8 cellular contexts compared by ENCODE assay signal in the genomic region with DNA sequence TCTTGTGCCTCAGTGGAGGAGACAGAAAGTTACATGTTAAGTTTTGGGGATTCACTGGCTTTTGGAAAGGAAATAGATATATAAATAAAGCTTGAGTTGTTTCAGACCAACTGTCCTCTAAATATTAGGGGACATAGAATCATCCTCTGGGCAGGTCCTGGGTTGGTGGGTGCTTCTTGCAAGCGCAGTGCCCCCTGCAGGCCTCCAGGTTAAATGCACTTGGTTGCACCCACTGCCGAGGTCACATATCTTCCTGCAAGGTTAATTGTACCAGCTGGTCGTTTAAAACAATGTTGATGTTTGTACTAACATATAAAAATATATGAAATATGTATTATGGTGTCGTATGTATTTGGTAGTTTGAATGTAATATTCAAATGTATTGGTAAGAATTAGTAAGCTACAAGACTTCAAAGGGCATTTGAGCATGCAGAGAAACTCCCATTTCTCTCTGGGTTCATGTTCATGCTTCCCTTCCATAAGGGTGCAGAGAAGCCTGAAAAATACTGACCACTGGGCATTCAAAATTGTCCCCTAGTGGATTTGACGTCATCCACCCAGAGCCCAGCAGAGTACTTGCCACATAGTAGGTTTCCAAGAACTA.
DNase-seq lines count a peak whose midpoint lies in the region; ATAC-seq and TF ChIP-seq lines count a peak whose summit lies in the region.

No MANE protein-coding gene starts in this region.

- no peaks in the 10 kb centered on the region for H3K27me3 Mint-ChIP-seq in stimulated activated naive CD8-positive, alpha-beta T cell treated with anti-CD3 and anti-CD28 coated beads, Interleukin-15, amount 100 ng/mL, for 72 hours

- peaks cover 0 to 9% of the 10 kb centered on the region in 2 donors for H3K4me1 ChIP-seq in ascending aorta

- no peaks in the 10 kb centered on the region for H3K9me3 Mint-ChIP-seq in stimulated activated naive CD8-positive, alpha-beta T cell treated with anti-CD3 and anti-CD28 coated beads, Interleukin-15, amount 100 ng/mL, for 72 hours

- POLR2A ChIA-PET in AG04449 (lab: Yijun Ruan, JAX): no interaction called here

- H3K4me3 Mint-ChIP-seq in stimulated activated naive CD8-positive, alpha-beta T cell treated with anti-CD3 and anti-CD28 coated beads, Interleukin-15, amount 100 ng/mL, for 72 hours: no peak overlapping the region

- no peaks in the 10 kb centered on the region for H3K4me1 Mint-ChIP-seq in stimulated activated naive CD8-positive, alpha-beta T cell treated with anti-CD3 and anti-CD28 coated beads, Interleukin-15, amount 100 ng/mL, for 72 hours

- H3K36me3 ChIP-seq in ascending aorta: no peaks in the 10 kb centered on the region
- peaks cover 1% of the 10 kb centered on the region for H3K36me3 ChIP-seq in kidney epithelial cell (ENCODE audit: control insufficient read depth, insufficient read depth, low read length)

- no peak overlapping the region for H3K27ac ChIP-seq in ascending aorta

- H3K27me3 ChIP-seq in ascending aorta: no peaks in the 10 kb centered on the region
- no peaks in the 10 kb centered on the region for H3K27me3 ChIP-seq in kidney epithelial cell (ENCODE audit: control insufficient read depth, insufficient read depth, low read length)

- no peak for ATAC-seq in stimulated activated naive CD8-positive, alpha-beta T cell treated with anti-CD3 and anti-CD28 coated beads, Interleukin-15, amount 100 ng/mL, for 72 hours
- no peak for ATAC-seq in HG02588 (IDR thresholded peaks at IDR 0.05; ENCODE audit: unreplicated experiment)

- TF ChIP-seq POLR2A in NB4 (IDR thresholded peaks at IDR 0.05; ENCODE audit: extremely low read depth, insufficient read length): no peak

- CTCF ChIA-PET in AG04449 (lab: Yijun Ruan, JAX): interaction anchor here (0.7 to 5.1 kb wide), 30 partner anchors 8 to 160 kb away, joined by 3 to 45 read pairs (median 4); no protein-coding TSS in a partner anchor

- TF ChIP-seq CTCF in AG04449 (IDR thresholded peaks at IDR 0.05; ENCODE audit: insufficient read depth, low read length, missing control alignments): peak; percentile 66
- peak; percentile 73 for TF ChIP-seq CTCF in NB4 (IDR thresholded peaks at IDR 0.05; ENCODE audit: low read depth, low read length)
- TF ChIP-seq CTCF in ascending aorta (IDR thresholded peaks at IDR 0.05): peak; percentile 28 to 61 (median 55)
- peak; percentile 69 for TF ChIP-seq CTCF in kidney epithelial cell (IDR thresholded peaks at IDR 0.05; ENCODE audit: insufficient read depth, low read length, poor library complexity, severe bottlenecking)

- H3K9me3 ChIP-seq in ascending aorta: no peaks in the 10 kb centered on the region

- DNase-seq in AG04449 (ENCODE audit: low read depth, low spot score): no peak
- peak; percentile 65 for DNase-seq in GM03348 (ENCODE audit: low spot score)
- DNase-seq in NB4 (ENCODE audit: low read depth): peak; percentile 70
- DNase-seq in ascending aorta (ENCODE audit: low spot score in 2 of 2): peak in 1 of 2 donors; percentile 72
- DNase-seq in kidney epithelial cell (ENCODE audit: low read depth): no peak
- DNase-seq in stimulated activated naive CD8-positive, alpha-beta T cell treated with anti-CD3 and anti-CD28 coated beads, Interleukin-15, amount 100 ng/mL, for 72 hours: peak; percentile 15 to 32
- no peak for DNase-seq in activated gamma-delta T cell treated with Interleukin-2 at 50 U/mL for 16 hours

- H3K27ac Mint-ChIP-seq in stimulated activated naive CD8-positive, alpha-beta T cell treated with anti-CD3 and anti-CD28 coated beads, Interleukin-15, amount 100 ng/mL, for 72 hours: no peak overlapping the region

- intact Hi-C loops in ascending aorta (cut with DNase I): loop anchor here (2.0 to 5.0 kb wide), 2 partner anchors 154 to 226 kb away; no protein-coding TSS in a partner anchor

- no peak overlapping the region for H3K4me3 ChIP-seq in AG04449 (ENCODE audit: low read depth, low read length)
- H3K4me3 ChIP-seq in NB4 (ENCODE audit: low read depth, low read length): no peak overlapping the region
- H3K4me3 ChIP-seq in ascending aorta: no peak overlapping the region
- H3K4me3 ChIP-seq in kidney epithelial cell (ENCODE audit: low read depth, low read length): no peak overlapping the region

Comparison
In these comparisons a context has a peak if more than half of its experiments do, and no peak if none do; other contexts are left out.
1. DNase-seq: peak in GM03348 (single experiment), NB4 (single experiment) and stimulated activated naive CD8-positive, alpha-beta T cell treated with anti-CD3 and anti-CD28 coated beads, Interleukin-15, amount 100 ng/mL, for 72 hours (2 of 2); none in AG04449 (single experiment), kidney epithelial cell (single experiment) and activated gamma-delta T cell treated with Interleukin-2 at 50 U/mL for 16 hours (single experiment).
2. Peak in every context shown above with its lines, with median percentiles within 50 percentile points of each other: CTCF ChIP-seq.